ENCODE assay signal across 19 cellular contexts in genomic region chr3:194801378-194802124, GRCh38.
DNase-seq lines count a peak whose midpoint lies in the region; ATAC-seq and TF ChIP-seq lines count a peak whose summit lies in the region.
"Had no signal": no experiment of that assay in that cellular context is flagged by ENCODE, and none has a peak within 500 bp of the region (broad histone marks: within the 10 kb centered on the region; RNA-seq: fewer than 3 reads in every experiment).

No MANE protein-coding gene starts in this region.

- H4K8ac ChIP-seq in mesenchymal stem cell (ENCODE audit: low read length) = no peak overlapping the region

- no peak overlapping the region for H3K23ac ChIP-seq in mesenchymal stem cell (ENCODE audit: low read length in 2 of 2)

- H3K4me1 ChIP-seq in endodermal cell (ENCODE audit: control insufficient read depth, insufficient read depth, low read length) = peaks cover 3% of the 10 kb centered on the region
- no peaks in the 10 kb centered on the region for H3K4me1 ChIP-seq in mesenchymal stem cell (ENCODE audit: control insufficient read depth, insufficient read depth, low read depth, low read length)
- H3K4me1 ChIP-seq: SJSA1 had no signal

- H3K4ac ChIP-seq in mesenchymal stem cell (ENCODE audit: low read depth in 1 of 2, low read length in 2 of 2) = no peak overlapping the region

- no peak overlapping the region for H2AK5ac ChIP-seq in mesenchymal stem cell (ENCODE audit: low read length, severe bottlenecking)

- no peak overlapping the region for H3K4me3 Mint-ChIP-seq in endodermal cell
- H3K4me3 Mint-ChIP-seq in nephron progenitor cell = peak overlapping the region; percentile 24
- H3K4me3 Mint-ChIP-seq in mesothelial cell of epicardium = no peak overlapping the region
- H3K4me3 Mint-ChIP-seq: CD14-positive monocyte, IgD-negative memory B cell had no signal

- H3K9ac ChIP-seq in endodermal cell (ENCODE audit: extremely low read depth, low read length, poor library complexity, severe bottlenecking) (no peak overlapping the region), mesenchymal stem cell (ENCODE audit: low read length) (no peak overlapping the region)

- H2BK5ac ChIP-seq in mesenchymal stem cell (ENCODE audit: low read depth, low read length, poor library complexity, severe bottlenecking) = no peak overlapping the region

- H3K4me1 Mint-ChIP-seq in endodermal cell = peaks cover 10% of the 10 kb centered on the region
- H3K4me1 Mint-ChIP-seq in nephron progenitor cell = peaks cover 55% of the 10 kb centered on the region
- H3K4me1 Mint-ChIP-seq in mesothelial cell of epicardium = no peaks in the 10 kb centered on the region
- H3K4me1 Mint-ChIP-seq: CD14-positive monocyte had no signal

- H3K4me3 ChIP-seq in H7 (ENCODE audit: insufficient read depth, low read depth, low read length) = no peak overlapping the region
- H3K4me3 ChIP-seq in endodermal cell (ENCODE audit: low read length) = no peak overlapping the region
- H3K4me3 ChIP-seq in mesenchymal stem cell (ENCODE audit: insufficient read depth in 1 of 2, low read depth in 1 of 2, low read length in 2 of 2) = no peak overlapping the region
- H3K4me3 ChIP-seq: A549, SJSA1 had no signal

- no peak overlapping the region for H2BK120ac ChIP-seq in mesenchymal stem cell (ENCODE audit: low read depth, low read length)

- H3K4me2 ChIP-seq in mesenchymal stem cell (ENCODE audit: low read length, poor library complexity, severe bottlenecking) = no peak overlapping the region
- H3K4me2 ChIP-seq: A549 had no signal

- H3K36me3 Mint-ChIP-seq in endodermal cell (ENCODE audit: low read depth) (no peaks in the 10 kb centered on the region), nephron progenitor cell (ENCODE audit: low read depth) (peaks cover 3% of the 10 kb centered on the region), mesothelial cell of epicardium (peaks cover under 1% of the 10 kb centered on the region)
- H3K36me3 Mint-ChIP-seq: CD14-positive monocyte had no signal

- H3K27me3 Mint-ChIP-seq in endodermal cell (ENCODE audit: insufficient read depth) = peaks cover 8% of the 10 kb centered on the region
- peaks cover 23% of the 10 kb centered on the region for H3K27me3 Mint-ChIP-seq in nephron progenitor cell (ENCODE audit: low read depth, poor library complexity)
- peaks cover 22% of the 10 kb centered on the region for H3K27me3 Mint-ChIP-seq in mesothelial cell of epicardium (ENCODE audit: low read depth)

- H3K36me3 ChIP-seq in H7 (replicated peaks; ENCODE audit: control insufficient read depth, insufficient read depth, low read length) = no peaks in the 10 kb centered on the region
- no peaks in the 10 kb centered on the region for H3K36me3 ChIP-seq in endodermal cell (ENCODE audit: control insufficient read depth, insufficient read depth, low read length)
- H3K36me3 ChIP-seq in mesenchymal stem cell (ENCODE audit: control insufficient read depth in 1 of 2, insufficient read depth in 2 of 2, low read depth in 1 of 2, low read length in 2 of 2) = no peaks in the 10 kb centered on the region
- H3K36me3 ChIP-seq: SJSA1 had no signal

- ATAC-seq in GM21447 (IDR thresholded peaks at IDR 0.05; ENCODE audit: unreplicated experiment) = no peak
- ATAC-seq: A549, PC-3 had no signal

- H3K27me3 ChIP-seq in H7 (ENCODE audit: control insufficient read depth, insufficient read depth, low read length) = peaks cover 2% of the 10 kb centered on the region
- peaks cover 7% of the 10 kb centered on the region for H3K27me3 ChIP-seq in endodermal cell (ENCODE audit: control insufficient read depth, insufficient read depth, low read length, poor library complexity, severe bottlenecking)
- H3K27me3 ChIP-seq in mesenchymal stem cell (ENCODE audit: control insufficient read depth in 1 of 2, insufficient read depth in 1 of 2, low read length in 2 of 2) = peaks cover 37 to 71% of the 10 kb centered on the region in 2 experiments
- H3K27me3 ChIP-seq: SJSA1 had no signal

- no peaks in the 10 kb centered on the region for H3K9me3 ChIP-seq in endodermal cell (ENCODE audit: control insufficient read depth, low read length)
- H3K9me3 ChIP-seq in mesenchymal stem cell (ENCODE audit: control insufficient read depth, low read length) = peaks cover 2% of the 10 kb centered on the region
- H3K9me3 ChIP-seq: A549 had no signal

- no peak overlapping the region for H3K14ac ChIP-seq in mesenchymal stem cell (ENCODE audit: low read length in 2 of 2)

- peak; percentile 62 for DNase-seq in H7
- peak; percentile 14 for DNase-seq in NCI-H446 treated with DMSO at 0.1 percent for 48 hours (lab: John Stamatoyannopoulos, UW)
- peak; percentile 47 for DNase-seq in endodermal cell
- peak; percentile 23 for DNase-seq in nephron progenitor cell
- DNase-seq in mesenchymal stem cell = no peak
- DNase-seq in stimulated activated naive CD4-positive, alpha-beta T cell treated with Interleukin-2 at 50 U/mL for 16 hours (lab: John Stamatoyannopoulos, UW) = no peak
- DNase-seq in mesothelial cell of epicardium (ENCODE audit: low spot score in 2 of 2, unreplicated experiment in 2 of 2) = no peak
- DNase-seq: COR-L47, GDM1, MV-4-11, NCI-H1417 treated with DMSO at 0.1 percent for 48 hours, NCI-H2029, NCI-H526, PC-3 had no signal

- peak overlapping the region; percentile 82 for H3K27ac ChIP-seq in endodermal cell (ENCODE audit: low read depth, low read length)
- no peak overlapping the region for H3K27ac ChIP-seq in mesenchymal stem cell (ENCODE audit: low read length, poor library complexity, severe bottlenecking)
- H3K27ac ChIP-seq: A549, SJSA1 had no signal

- no peaks in the 10 kb centered on the region for H3K9me3 Mint-ChIP-seq in endodermal cell
- peaks cover 3% of the 10 kb centered on the region for H3K9me3 Mint-ChIP-seq in nephron progenitor cell
- peaks cover 3% of the 10 kb centered on the region for H3K9me3 Mint-ChIP-seq in mesothelial cell of epicardium

- no peak for TF ChIP-seq CTCF in endodermal cell (conservative IDR thresholded peaks at IDR 0.05)
- no peak for TF ChIP-seq CTCF in nephron progenitor cell (IDR thresholded peaks at IDR 0.05)
- no peak for TF ChIP-seq CTCF in mesothelial cell of epicardium (IDR thresholded peaks at IDR 0.05; ENCODE audit: unreplicated experiment)

- 45 to 76% methylated on average over 11 to 17 of the region's 17 CpGs for WGBS in endodermal cell (ENCODE audit: insufficient coverage in 1 of 2, insufficient read length in 1 of 2), 2 experiments
- 77% methylated on average over 14 of the region's 17 CpGs for WGBS in mesenchymal stem cell

- H2AFZ ChIP-seq in mesenchymal stem cell (ENCODE audit: low read depth, low read length) = no peak overlapping the region

- H2BK15ac ChIP-seq in mesenchymal stem cell (ENCODE audit: low read depth, poor library complexity, severe bottlenecking) = no peak overlapping the region

- H3K27ac Mint-ChIP-seq in endodermal cell (no peak overlapping the region), nephron progenitor cell (peak overlapping the region; percentile 37), mesothelial cell of epicardium (no peak overlapping the region)
- H3K27ac Mint-ChIP-seq: IgD-negative memory B cell had no signal

- no peaks in the 10 kb centered on the region for H3K79me1 ChIP-seq in mesenchymal stem cell (replicated peaks; ENCODE audit: low read length, poor library complexity, severe bottlenecking)

- H4K91ac ChIP-seq in mesenchymal stem cell (ENCODE audit: low read length) = no peak overlapping the region

- no peak overlapping the region for H2BK12ac ChIP-seq in mesenchymal stem cell (ENCODE audit: low read length in 2 of 2)

- no peak overlapping the region for H3K18ac ChIP-seq in mesenchymal stem cell (ENCODE audit: low read depth in 1 of 2, low read length in 2 of 2)

Comparison
In these comparisons a context has a peak if more than half of its experiments do, and no peak if none do; other contexts are left out.
1. DNase-seq: peak in H7 (single experiment), NCI-H446 treated with DMSO at 0.1 percent for 48 hours (single experiment), endodermal cell (single experiment) and nephron progenitor cell (single experiment); none in mesenchymal stem cell (single experiment), stimulated activated naive CD4-positive, alpha-beta T cell treated with Interleukin-2 at 50 U/mL for 16 hours (single experiment) and mesothelial cell of epicardium (0 of 2).